ENCODE assay signal across 17 cellular contexts in the genomic region with DNA sequence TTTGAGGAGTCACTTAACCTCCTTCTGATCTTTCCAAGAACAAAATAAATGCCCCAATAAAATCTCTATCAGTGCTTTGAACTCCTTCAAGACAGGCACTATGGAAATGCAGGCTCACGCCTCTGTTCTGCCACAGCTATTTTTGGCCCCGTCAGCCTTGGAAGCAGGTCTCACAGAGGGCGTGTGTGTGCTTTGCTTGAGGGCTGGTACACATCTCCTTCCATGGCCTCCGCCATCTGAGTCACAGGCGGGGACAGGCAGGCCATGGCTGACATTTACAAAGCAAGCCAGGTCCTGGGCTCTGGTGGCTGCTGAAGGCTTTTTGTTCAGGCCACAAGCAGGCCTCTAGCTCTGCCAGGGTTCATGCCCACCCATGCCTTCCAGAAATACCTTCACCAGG. TPM values are rescaled to one million over a fixed set of nuclear protein-coding genes. Genes with fewer than 3 reads are reported as not detected.
DNase-seq lines count a peak whose midpoint lies in the region; ATAC-seq and TF ChIP-seq lines count a peak whose summit lies in the region.
"Had no signal": no experiment of that assay in that cellular context is flagged by ENCODE, and none has a peak within 500 bp of the region (broad histone marks: within the 10 kb centered on the region; RNA-seq: fewer than 3 reads in every experiment).

No MANE protein-coding gene starts in this region.

- H3K4me1 ChIP-seq in heart right ventricle, result peaks cover 0 to 13% (median 0%) of the 10 kb centered on the region in 9 donors
- H3K4me1 ChIP-seq in tibial artery, result peaks cover 0 to 18% (median 10%) of the 10 kb centered on the region in 4 donors

- H3K27ac ChIP-seq in heart right ventricle (peak overlapping the region in 7 of 10 donors; percentile 36 to 58 (median 46)), tibial artery (peak overlapping the region; percentile 73 to 75)

- 49 to 50% methylated on average over 5 of the region's 5 CpGs for WGBS in heart right ventricle, 2 donors

- H3K9me3 ChIP-seq in heart right ventricle, result peaks cover 0 to 4% (median 0%) of the 10 kb centered on the region in 11 donors
- no peaks in the 10 kb centered on the region for H3K9me3 ChIP-seq in tibial artery

- H3K27me3 ChIP-seq in heart right ventricle (no peaks in the 10 kb centered on the region), tibial artery (no peaks in the 10 kb centered on the region)

- no peak overlapping the region for H3K4me3 ChIP-seq in heart right ventricle
- no peak overlapping the region for H3K4me3 ChIP-seq in tibial artery
- H3K4me3 ChIP-seq: GM12878, GM23338 had no signal

- H3K36me3 ChIP-seq in heart right ventricle, result no peaks in the 10 kb centered on the region
- peaks cover 0 to 6% (median 0%) of the 10 kb centered on the region in 3 donors for H3K36me3 ChIP-seq in tibial artery

- intact Hi-C loops in heart right ventricle (cut with DNase I) (loop anchor here in 1 of 10 donors (10.0 kb wide), 1 partner anchor 67 kb away; no protein-coding TSS in a partner anchor), tibial artery (cut with DNase I; ENCODE audit: low total_unique reads) (no loop called here)

- TF ChIP-seq CTCF in heart right ventricle (IDR thresholded peaks at IDR 0.05) (no peak), tibial artery (IDR thresholded peaks at IDR 0.05) (peak in 1 of 2 experiments; percentile 3)

- peak in 1 of 2 donors; percentile 25 for DNase-seq in heart right ventricle
- DNase-seq in putamen (ENCODE audit: low spot score), result peak; percentile 70
- DNase-seq in tibial artery, result peak; percentile 47 to 90
- DNase-seq in foreskin melanocyte, result no peak
- DNase-seq in DMS153 treated with DMSO at 0.1 percent for 48 hours (lab: John Stamatoyannopoulos, UW; ENCODE audit: unreplicated experiment), result no peak
- DNase-seq: C1 segment of cervical spinal cord; GDM1; NCI-H1417; NCI-H187 treated with DMSO at 0.1 percent for 48 hours; NCI-H446 treated with DMSO at 0.1 percent for 48 hours; NK-92 treated with Interleukin-12 subunit alpha and Interleukin-12 subunit beta, amount 100 ng/mL, for 24 hours had no signal

- peak; percentile 60 for ATAC-seq in esophagus mucosa
- peak in 7 of 8 donors; percentile 45 to 91 (median 86) for ATAC-seq in heart right ventricle
- no peak for ATAC-seq in GM21360 (IDR thresholded peaks at IDR 0.05; ENCODE audit: unreplicated experiment)
- ATAC-seq: GM12878, GM23338, HCT116 had no signal

RNA-seq across cellular contexts. Expression of gene PRIMA1, which starts 16.0 kb away (rescaled TPM):
- total RNA-seq in esophagus mucosa (1.8 TPM), heart right ventricle (10 to 100 TPM in 1 of 10 donors, 1 to 10 TPM in 9; 1.8 to 12.7 (median 4.1) TPM)
- polyA plus RNA-seq in heart right ventricle, result 10 to 100 TPM in 1 of 2 donors, 1 to 10 TPM in 1; 2.2 to 16.3 TPM
- total RNA-seq: GM12878, OCI-LY7 had no signal
- polyA plus RNA-seq: GM12878 had no signal

Comparison
In these comparisons a context has a peak if more than half of its experiments do, and no peak if none do; other contexts are left out.
1. DNase-seq: peak in putamen (single experiment) and tibial artery (2 of 2); none in foreskin melanocyte (single experiment) and DMS153 treated with DMSO at 0.1 percent for 48 hours (single experiment).